In genomic region chr14:61524211-61524806, GRCh38 we compare ENCODE assay signal across 1 cellular context.
TF ChIP-seq lines count a peak whose summit lies in the region.

No MANE protein-coding gene starts in this region.

TF ChIP-seq in K562, 482 proteins besides CTCF, POLR2A, EP300 and RAD21 (continued from another document):
- TF ChIP-seq MGA (IDR thresholded peaks at IDR 0.05) (0 out of 2 replicates have a peak, but pooled peaks have one; percentile 21), ZNF407 (IDR thresholded peaks at IDR 0.05; ENCODE audit: low read depth) (no peak), NFIC (IDR thresholded peaks at IDR 0.05) (peak; percentile 78)
